ENCODE assay signal across 1 cellular context in genomic region chr2:162582357-162582798, GRCh38.
TF ChIP-seq lines count a peak whose summit lies in the region.

No MANE protein-coding gene starts in this region.

TF ChIP-seq in HepG2, 621 proteins besides CTCF, POLR2A, EP300 and RAD21 (continued from another document):
- TF ChIP-seq ZNF296 (CRISPR knock-in tag; conservative IDR thresholded peaks at IDR 0.05) (no peak), ZKSCAN1 (IDR thresholded peaks at IDR 0.05; ENCODE audit: low read length) (peak; percentile 43; the same call in 1 of the 2 replicates), EEA1 (CRISPR knock-in tag; IDR thresholded peaks at IDR 0.05; ENCODE audit: borderline replicate concordance) (no peak), ZNF12 (CRISPR knock-in tag; IDR thresholded peaks at IDR 0.05) (no peak; the same call in 1 of the 2 replicates), ZNF777 (CRISPR knock-in tag; IDR thresholded peaks at IDR 0.05) (no peak), TOPORS (CRISPR knock-in tag; IDR thresholded peaks at IDR 0.05) (peak; percentile 81; the same call in 1 of the 2 replicates), MIER2 (CRISPR knock-in tag; IDR thresholded peaks at IDR 0.05) (peak; percentile 91), HNRNPH1 (optimal IDR thresholded peaks at IDR 0.05; ENCODE audit: low read depth, low read length) (no peak), ZSCAN25 (CRISPR knock-in tag; IDR thresholded peaks at IDR 0.05) (peak; percentile 54; the same call in 1 of the 2 replicates), KDM5A (IDR thresholded peaks at IDR 0.05; ENCODE audit: borderline replicate concordance, low read length) (no peak; the same call in 1 of the 2 replicates), CHCHD3 (CRISPR knock-in tag; IDR thresholded peaks at IDR 0.05) (no peak), AGO2 (optimal IDR thresholded peaks at IDR 0.05; ENCODE audit: low read depth, low read length) (no peak), PLRG1 (conservative IDR thresholded peaks at IDR 0.05) (no peak), TBP (CRISPR knock-in tag; IDR thresholded peaks at IDR 0.05) (no peak), KDM2A (CRISPR knock-in tag; IDR thresholded peaks at IDR 0.05; ENCODE audit: borderline replicate concordance, low read depth) (peak; percentile 89), YEATS2 (CRISPR knock-in tag; IDR thresholded peaks at IDR 0.05; ENCODE audit: borderline replicate concordance) (peak; percentile 89; the same call in 1 of the 2 replicates), MTERF4 (CRISPR knock-in tag; IDR thresholded peaks at IDR 0.05) (no peak), SNAI1 (CRISPR knock-in tag; IDR thresholded peaks at IDR 0.05; ENCODE audit: borderline replicate concordance) (no peak), ZBTB39 (CRISPR knock-in tag; IDR thresholded peaks at IDR 0.05) (0 out of 2 replicates have a peak, but pooled peaks have one; percentile 76), NR1H2 (CRISPR knock-in tag; IDR thresholded peaks at IDR 0.05; ENCODE audit: borderline replicate concordance, low read depth) (no peak; the same call in 1 of the 2 replicates), CENPBD1 (CRISPR knock-in tag; IDR thresholded peaks at IDR 0.05; ENCODE audit: borderline replicate concordance, low read depth) (0 out of 2 replicates have a peak, but pooled peaks have one; percentile 37), ZNF362 (CRISPR knock-in tag; IDR thresholded peaks at IDR 0.05; ENCODE audit: borderline replicate concordance) (peak; percentile 40; the same call in 1 of the 2 replicates)
- TF ChIP-seq, protein P1, sequence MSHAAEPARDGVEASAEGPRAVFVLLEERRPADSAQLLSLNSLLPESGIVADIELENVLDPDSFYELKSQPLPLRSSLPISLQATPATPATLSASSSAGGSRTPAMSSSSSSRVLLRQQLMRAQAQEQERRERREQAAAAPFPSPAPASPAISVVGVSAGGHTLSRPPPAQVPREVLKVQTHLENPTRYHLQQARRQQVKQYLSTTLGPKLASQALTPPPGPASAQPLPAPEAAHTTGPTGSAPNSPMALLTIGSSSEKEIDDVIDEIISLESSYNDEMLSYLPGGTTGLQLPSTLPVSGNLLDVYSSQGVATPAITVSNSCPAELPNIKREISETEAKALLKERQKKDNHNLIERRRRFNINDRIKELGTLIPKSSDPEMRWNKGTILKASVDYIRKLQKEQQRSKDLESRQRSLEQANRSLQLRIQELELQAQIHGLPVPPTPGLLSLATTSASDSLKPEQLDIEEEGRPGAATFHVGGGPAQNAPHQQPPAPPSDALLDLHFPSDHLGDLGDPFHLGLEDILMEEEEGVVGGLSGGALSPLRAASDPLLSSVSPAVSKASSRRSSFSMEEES (CRISPR knock-in tag; IDR thresholded peaks at IDR 0.05): peak; percentile 97
- TF ChIP-seq, protein P2, sequence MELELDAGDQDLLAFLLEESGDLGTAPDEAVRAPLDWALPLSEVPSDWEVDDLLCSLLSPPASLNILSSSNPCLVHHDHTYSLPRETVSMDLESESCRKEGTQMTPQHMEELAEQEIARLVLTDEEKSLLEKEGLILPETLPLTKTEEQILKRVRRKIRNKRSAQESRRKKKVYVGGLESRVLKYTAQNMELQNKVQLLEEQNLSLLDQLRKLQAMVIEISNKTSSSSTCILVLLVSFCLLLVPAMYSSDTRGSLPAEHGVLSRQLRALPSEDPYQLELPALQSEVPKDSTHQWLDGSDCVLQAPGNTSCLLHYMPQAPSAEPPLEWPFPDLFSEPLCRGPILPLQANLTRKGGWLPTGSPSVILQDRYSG (CRISPR knock-in tag; IDR thresholded peaks at IDR 0.05): no peak
TF ChIP-seq in HepG2: peak in this region for 328.
